1 cellular context compared by ENCODE assay signal in genomic region chr2:1804865-1805264, GRCh38.
TF ChIP-seq lines count a peak whose summit lies in the region.

No MANE protein-coding gene starts in this region.

TF ChIP-seq in H1, 55 proteins besides CTCF, POLR2A, EP300 and RAD21 (continued from another document):
- TF ChIP-seq TEAD4 (IDR thresholded peaks at IDR 0.05; ENCODE audit: low read depth, low read length): no peak
